In the genomic region with DNA sequence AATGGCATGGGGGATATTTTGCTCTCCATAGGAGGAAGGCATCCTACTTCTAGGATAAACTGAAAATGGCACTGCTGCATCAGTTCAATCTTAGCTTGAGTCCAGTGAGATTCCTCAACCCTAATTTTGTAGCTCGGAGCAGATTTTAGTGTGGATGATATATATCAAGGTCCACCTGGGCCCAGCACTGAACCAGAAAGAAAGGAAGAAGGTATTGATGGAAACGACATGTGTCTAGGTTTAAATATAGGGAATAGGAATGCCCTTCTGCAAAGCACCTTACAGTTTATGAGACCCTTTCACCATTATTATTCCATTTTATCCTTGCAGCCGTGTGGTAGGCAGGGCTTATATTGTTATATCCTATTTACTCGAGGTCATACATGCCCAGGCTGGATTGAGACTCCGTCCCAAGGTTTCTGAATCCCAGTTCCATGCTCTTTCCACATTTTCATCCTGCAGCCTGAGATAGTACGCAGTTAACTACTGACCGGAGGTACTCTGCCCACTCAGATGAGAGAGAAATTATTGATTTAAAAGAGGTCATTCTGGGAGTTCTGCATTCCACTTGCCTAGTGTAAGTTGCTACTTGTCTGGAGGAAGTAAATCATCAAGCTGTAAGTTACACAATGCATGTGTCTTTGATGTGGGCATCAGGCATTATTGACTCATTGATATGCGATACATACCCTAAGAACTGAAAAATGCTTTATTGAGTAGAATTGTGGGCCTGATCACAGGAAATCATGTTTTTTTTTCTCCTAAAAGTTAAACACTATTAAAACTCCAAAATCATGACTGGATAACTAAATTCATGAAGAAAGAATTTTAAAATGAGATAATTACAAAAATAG, we compare ENCODE assay signal across 1 cellular context.
A peak's percentile ranks its signal among the peaks of the same experiment; 100 is the strongest.
TF ChIP-seq lines count a peak whose summit lies in the region.

No MANE protein-coding gene starts in this region.

TF ChIP-seq in HepG2, 621 proteins besides CTCF, POLR2A, EP300 and RAD21 (continued from another document and continues in another):
- TF ChIP-seq, protein P1, sequence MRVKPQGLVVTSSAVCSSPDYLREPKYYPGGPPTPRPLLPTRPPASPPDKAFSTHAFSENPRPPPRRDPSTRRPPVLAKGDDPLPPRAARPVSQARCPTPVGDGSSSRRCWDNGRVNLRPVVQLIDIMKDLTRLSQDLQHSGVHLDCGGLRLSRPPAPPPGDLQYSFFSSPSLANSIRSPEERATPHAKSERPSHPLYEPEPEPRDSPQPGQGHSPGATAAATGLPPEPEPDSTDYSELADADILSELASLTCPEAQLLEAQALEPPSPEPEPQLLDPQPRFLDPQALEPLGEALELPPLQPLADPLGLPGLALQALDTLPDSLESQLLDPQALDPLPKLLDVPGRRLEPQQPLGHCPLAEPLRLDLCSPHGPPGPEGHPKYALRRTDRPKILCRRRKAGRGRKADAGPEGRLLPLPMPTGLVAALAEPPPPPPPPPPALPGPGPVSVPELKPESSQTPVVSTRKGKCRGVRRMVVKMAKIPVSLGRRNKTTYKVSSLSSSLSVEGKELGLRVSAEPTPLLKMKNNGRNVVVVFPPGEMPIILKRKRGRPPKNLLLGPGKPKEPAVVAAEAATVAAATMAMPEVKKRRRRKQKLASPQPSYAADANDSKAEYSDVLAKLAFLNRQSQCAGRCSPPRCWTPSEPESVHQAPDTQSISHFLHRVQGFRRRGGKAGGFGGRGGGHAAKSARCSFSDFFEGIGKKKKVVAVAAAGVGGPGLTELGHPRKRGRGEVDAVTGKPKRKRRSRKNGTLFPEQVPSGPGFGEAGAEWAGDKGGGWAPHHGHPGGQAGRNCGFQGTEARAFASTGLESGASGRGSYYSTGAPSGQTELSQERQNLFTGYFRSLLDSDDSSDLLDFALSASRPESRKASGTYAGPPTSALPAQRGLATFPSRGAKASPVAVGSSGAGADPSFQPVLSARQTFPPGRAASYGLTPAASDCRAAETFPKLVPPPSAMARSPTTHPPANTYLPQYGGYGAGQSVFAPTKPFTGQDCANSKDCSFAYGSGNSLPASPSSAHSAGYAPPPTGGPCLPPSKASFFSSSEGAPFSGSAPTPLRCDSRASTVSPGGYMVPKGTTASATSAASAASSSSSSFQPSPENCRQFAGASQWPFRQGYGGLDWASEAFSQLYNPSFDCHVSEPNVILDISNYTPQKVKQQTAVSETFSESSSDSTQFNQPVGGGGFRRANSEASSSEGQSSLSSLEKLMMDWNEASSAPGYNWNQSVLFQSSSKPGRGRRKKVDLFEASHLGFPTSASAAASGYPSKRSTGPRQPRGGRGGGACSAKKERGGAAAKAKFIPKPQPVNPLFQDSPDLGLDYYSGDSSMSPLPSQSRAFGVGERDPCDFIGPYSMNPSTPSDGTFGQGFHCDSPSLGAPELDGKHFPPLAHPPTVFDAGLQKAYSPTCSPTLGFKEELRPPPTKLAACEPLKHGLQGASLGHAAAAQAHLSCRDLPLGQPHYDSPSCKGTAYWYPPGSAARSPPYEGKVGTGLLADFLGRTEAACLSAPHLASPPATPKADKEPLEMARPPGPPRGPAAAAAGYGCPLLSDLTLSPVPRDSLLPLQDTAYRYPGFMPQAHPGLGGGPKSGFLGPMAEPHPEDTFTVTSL (CRISPR knock-in tag; IDR thresholded peaks at IDR 0.05; ENCODE audit: borderline replicate concordance) = peak; percentile 100
- TF ChIP-seq, protein P2, sequence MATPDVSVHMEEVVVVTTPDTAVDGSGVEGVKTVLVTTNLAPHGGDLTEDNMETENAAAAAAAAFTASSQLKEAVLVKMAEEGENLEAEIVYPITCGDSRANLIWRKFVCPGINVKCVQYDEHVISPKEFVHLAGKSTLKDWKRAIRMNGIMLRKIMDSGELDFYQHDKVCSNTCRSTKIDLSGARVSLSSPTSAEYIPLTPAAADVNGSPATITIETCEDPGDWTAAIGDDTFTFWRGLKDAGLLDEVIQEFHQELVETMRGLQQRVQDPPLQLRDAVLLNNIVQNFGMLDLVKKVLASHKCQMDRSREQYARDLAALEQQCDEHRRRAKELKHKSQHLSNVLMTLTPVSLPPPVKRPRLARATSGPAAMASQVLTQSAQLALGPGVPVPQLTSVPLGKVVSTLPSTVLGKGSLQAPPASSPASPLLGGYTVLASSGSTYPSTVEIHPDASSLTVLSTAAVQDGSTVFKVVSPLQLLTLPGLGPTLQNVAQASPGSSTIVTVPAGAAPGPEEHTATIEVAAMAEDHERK (CRISPR knock-in tag; IDR thresholded peaks at IDR 0.05; ENCODE audit: low read depth) = 0 out of 2 replicates have a peak, but pooled peaks have one; percentile 56
- TF ChIP-seq BRCA1 (CRISPR knock-in tag; IDR thresholded peaks at IDR 0.05) = no peak; the same call in 1 of the 2 replicates
- TF ChIP-seq MAF1 (CRISPR knock-in tag; IDR thresholded peaks at IDR 0.05; ENCODE audit: borderline replicate concordance) = no peak
- peak; percentile 97; the same call in 1 of the 2 replicates for TF ChIP-seq FOXJ3 (CRISPR knock-in tag; IDR thresholded peaks at IDR 0.05; ENCODE audit: borderline replicate concordance)
- TF ChIP-seq ZNF12 (CRISPR knock-in tag; IDR thresholded peaks at IDR 0.05) = peak; percentile 82
- TF ChIP-seq POGZ (CRISPR knock-in tag; IDR thresholded peaks at IDR 0.05) = peak; percentile 97
- peak; percentile 71; the same call in 1 of the 2 replicates for TF ChIP-seq CHD4 (IDR thresholded peaks at IDR 0.05; ENCODE audit: borderline replicate concordance, low read length)
- no peak for TF ChIP-seq ZNF720 (CRISPR knock-in tag; IDR thresholded peaks at IDR 0.05)
- TF ChIP-seq, protein P3, sequence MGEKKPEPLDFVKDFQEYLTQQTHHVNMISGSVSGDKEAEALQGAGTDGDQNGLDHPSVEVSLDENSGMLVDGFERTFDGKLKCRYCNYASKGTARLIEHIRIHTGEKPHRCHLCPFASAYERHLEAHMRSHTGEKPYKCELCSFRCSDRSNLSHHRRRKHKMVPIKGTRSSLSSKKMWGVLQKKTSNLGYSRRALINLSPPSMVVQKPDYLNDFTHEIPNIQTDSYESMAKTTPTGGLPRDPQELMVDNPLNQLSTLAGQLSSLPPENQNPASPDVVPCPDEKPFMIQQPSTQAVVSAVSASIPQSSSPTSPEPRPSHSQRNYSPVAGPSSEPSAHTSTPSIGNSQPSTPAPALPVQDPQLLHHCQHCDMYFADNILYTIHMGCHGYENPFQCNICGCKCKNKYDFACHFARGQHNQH (CRISPR knock-in tag; IDR thresholded peaks at IDR 0.05) = peak; percentile 99
- TF ChIP-seq ZNF709 (CRISPR knock-in tag; IDR thresholded peaks at IDR 0.05) = no peak; the same call in 1 of the 2 replicates
- peak; percentile 70; the same call in 1 of the 2 replicates for TF ChIP-seq DMAP1 (CRISPR knock-in tag; IDR thresholded peaks at IDR 0.05)
- TF ChIP-seq, protein P4, sequence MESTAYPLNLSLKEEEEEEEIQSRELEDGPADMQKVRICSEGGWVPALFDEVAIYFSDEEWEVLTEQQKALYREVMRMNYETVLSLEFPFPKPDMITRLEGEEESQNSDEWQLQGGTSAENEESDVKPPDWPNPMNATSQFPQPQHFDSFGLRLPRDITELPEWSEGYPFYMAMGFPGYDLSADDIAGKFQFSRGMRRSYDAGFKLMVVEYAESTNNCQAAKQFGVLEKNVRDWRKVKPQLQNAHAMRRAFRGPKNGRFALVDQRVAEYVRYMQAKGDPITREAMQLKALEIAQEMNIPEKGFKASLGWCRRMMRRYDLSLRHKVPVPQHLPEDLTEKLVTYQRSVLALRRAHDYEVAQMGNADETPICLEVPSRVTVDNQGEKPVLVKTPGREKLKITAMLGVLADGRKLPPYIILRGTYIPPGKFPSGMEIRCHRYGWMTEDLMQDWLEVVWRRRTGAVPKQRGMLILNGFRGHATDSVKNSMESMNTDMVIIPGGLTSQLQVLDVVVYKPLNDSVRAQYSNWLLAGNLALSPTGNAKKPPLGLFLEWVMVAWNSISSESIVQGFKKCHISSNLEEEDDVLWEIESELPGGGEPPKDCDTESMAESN (CRISPR knock-in tag; conservative IDR thresholded peaks at IDR 0.05) = peak; percentile 72
- no peak; the same call in 1 of the 2 replicates for TF ChIP-seq SRY (CRISPR knock-in tag; IDR thresholded peaks at IDR 0.05)
- peak; percentile 92 for TF ChIP-seq NR2F2 (IDR thresholded peaks at IDR 0.05; ENCODE audit: borderline replicate concordance, low read depth)
- TF ChIP-seq, protein P5, sequence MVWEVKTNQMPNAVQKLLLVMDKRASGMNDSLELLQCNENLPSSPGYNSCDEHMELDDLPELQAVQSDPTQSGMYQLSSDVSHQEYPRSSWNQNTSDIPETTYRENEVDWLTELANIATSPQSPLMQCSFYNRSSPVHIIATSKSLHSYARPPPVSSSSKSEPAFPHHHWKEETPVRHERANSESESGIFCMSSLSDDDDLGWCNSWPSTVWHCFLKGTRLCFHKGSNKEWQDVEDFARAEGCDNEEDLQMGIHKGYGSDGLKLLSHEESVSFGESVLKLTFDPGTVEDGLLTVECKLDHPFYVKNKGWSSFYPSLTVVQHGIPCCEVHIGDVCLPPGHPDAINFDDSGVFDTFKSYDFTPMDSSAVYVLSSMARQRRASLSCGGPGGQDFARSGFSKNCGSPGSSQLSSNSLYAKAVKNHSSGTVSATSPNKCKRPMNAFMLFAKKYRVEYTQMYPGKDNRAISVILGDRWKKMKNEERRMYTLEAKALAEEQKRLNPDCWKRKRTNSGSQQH (CRISPR knock-in tag; IDR thresholded peaks at IDR 0.05; ENCODE audit: low read depth) = peak; percentile 91; the same call in 1 of the 2 replicates
- TF ChIP-seq, protein P6, sequence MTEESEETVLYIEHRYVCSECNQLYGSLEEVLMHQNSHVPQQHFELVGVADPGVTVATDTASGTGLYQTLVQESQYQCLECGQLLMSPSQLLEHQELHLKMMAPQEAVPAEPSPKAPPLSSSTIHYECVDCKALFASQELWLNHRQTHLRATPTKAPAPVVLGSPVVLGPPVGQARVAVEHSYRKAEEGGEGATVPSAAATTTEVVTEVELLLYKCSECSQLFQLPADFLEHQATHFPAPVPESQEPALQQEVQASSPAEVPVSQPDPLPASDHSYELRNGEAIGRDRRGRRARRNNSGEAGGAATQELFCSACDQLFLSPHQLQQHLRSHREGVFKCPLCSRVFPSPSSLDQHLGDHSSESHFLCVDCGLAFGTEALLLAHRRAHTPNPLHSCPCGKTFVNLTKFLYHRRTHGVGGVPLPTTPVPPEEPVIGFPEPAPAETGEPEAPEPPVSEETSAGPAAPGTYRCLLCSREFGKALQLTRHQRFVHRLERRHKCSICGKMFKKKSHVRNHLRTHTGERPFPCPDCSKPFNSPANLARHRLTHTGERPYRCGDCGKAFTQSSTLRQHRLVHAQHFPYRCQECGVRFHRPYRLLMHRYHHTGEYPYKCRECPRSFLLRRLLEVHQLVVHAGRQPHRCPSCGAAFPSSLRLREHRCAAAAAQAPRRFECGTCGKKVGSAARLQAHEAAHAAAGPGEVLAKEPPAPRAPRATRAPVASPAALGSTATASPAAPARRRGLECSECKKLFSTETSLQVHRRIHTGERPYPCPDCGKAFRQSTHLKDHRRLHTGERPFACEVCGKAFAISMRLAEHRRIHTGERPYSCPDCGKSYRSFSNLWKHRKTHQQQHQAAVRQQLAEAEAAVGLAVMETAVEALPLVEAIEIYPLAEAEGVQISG (CRISPR knock-in tag; IDR thresholded peaks at IDR 0.05) = peak; percentile 63; the same call in 1 of the 2 replicates
- TF ChIP-seq SIN3A (IDR thresholded peaks at IDR 0.05; ENCODE audit: borderline replicate concordance, low read depth, low read length) = no peak
- TF ChIP-seq, protein P7, sequence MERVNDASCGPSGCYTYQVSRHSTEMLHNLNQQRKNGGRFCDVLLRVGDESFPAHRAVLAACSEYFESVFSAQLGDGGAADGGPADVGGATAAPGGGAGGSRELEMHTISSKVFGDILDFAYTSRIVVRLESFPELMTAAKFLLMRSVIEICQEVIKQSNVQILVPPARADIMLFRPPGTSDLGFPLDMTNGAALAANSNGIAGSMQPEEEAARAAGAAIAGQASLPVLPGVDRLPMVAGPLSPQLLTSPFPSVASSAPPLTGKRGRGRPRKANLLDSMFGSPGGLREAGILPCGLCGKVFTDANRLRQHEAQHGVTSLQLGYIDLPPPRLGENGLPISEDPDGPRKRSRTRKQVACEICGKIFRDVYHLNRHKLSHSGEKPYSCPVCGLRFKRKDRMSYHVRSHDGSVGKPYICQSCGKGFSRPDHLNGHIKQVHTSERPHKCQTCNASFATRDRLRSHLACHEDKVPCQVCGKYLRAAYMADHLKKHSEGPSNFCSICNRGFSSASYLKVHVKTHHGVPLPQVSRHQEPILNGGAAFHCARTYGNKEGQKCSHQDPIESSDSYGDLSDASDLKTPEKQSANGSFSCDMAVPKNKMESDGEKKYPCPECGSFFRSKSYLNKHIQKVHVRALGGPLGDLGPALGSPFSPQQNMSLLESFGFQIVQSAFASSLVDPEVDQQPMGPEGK (CRISPR knock-in tag; IDR thresholded peaks at IDR 0.05) = peak; percentile 78
- peak; percentile 96 for TF ChIP-seq SAP130 (CRISPR knock-in tag; IDR thresholded peaks at IDR 0.05; ENCODE audit: low read depth)
- peak; percentile 91 for TF ChIP-seq ATF7 (IDR thresholded peaks at IDR 0.05)
- TF ChIP-seq ATF7 (CRISPR knock-in tag; IDR thresholded peaks at IDR 0.05) = peak; percentile 81; the same call in 1 of the 2 replicates
- TF ChIP-seq MED13 (CRISPR knock-in tag; IDR thresholded peaks at IDR 0.05) = peak; percentile 99
- TF ChIP-seq ZNF225 (CRISPR knock-in tag; IDR thresholded peaks at IDR 0.05) = no peak
- TF ChIP-seq, protein P8, sequence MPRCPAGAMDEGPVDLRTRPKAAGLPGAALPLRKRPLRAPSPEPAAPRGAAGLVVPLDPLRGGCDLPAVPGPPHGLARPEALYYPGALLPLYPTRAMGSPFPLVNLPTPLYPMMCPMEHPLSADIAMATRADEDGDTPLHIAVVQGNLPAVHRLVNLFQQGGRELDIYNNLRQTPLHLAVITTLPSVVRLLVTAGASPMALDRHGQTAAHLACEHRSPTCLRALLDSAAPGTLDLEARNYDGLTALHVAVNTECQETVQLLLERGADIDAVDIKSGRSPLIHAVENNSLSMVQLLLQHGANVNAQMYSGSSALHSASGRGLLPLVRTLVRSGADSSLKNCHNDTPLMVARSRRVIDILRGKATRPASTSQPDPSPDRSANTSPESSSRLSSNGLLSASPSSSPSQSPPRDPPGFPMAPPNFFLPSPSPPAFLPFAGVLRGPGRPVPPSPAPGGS (CRISPR knock-in tag; IDR thresholded peaks at IDR 0.05) = 0 out of 2 replicates have a peak, but pooled peaks have one; percentile 79
- TF ChIP-seq ZKSCAN5 (CRISPR knock-in tag; IDR thresholded peaks at IDR 0.05) = no peak
- TF ChIP-seq ZSCAN20 (CRISPR knock-in tag; IDR thresholded peaks at IDR 0.05; ENCODE audit: borderline replicate concordance) = peak; percentile 41; the same call in 1 of the 2 replicates
- peak; percentile 97 for TF ChIP-seq FOSL2 (CRISPR knock-in tag; IDR thresholded peaks at IDR 0.05)
- peak; percentile 77; the same call in 1 of the 2 replicates for TF ChIP-seq ZFP37 (CRISPR knock-in tag; IDR thresholded peaks at IDR 0.05; ENCODE audit: borderline replicate concordance)
- TF ChIP-seq ZNF331 (CRISPR knock-in tag; IDR thresholded peaks at IDR 0.05) = peak; percentile 98
- no peak for TF ChIP-seq PAF1 (CRISPR knock-in tag; IDR thresholded peaks at IDR 0.05)
- TF ChIP-seq NCOA2 (CRISPR knock-in tag; IDR thresholded peaks at IDR 0.05) = peak; percentile 100
